Comparison of ENCODE assay signal across 23 cellular contexts in genomic region chr20:59317332-59317731, GRCh38. TPM values are rescaled to one million over a fixed set of nuclear protein-coding genes. Genes with fewer than 3 reads are reported as not detected.
"Had no signal": no experiment of that assay in that cellular context is flagged by ENCODE, and none has a peak within 500 bp of the region (broad histone marks: within the 10 kb centered on the region; RNA-seq: fewer than 3 reads in every experiment).

No MANE protein-coding gene starts in this region.

- H3K9me3 Mint-ChIP-seq: activated CD8-positive, alpha-beta T cell treated with anti-CD3 and anti-CD28 coated beads for 36 hours; activated naive CD8-positive, alpha-beta T cell treated with anti-CD3 and anti-CD28 coated beads, Interleukin-2, amount 10 ng/mL, durations not matched to agents 7 days and 5 days; T-helper 1 cell treated with Interleukin-12 subunit alpha and Interleukin-12 subunit beta and Interleukin-4 antibody, amounts not matched to agents 30 μg/mL and 1 μg/mL, for 36 hours had no signal

- H3K27me3 Mint-ChIP-seq: activated CD8-positive, alpha-beta T cell treated with anti-CD3 and anti-CD28 coated beads for 36 hours had no signal

- H3K4me1 ChIP-seq: ascending aorta had no signal

- H3K36me3 ChIP-seq: ascending aorta had no signal

- H3K36me3 Mint-ChIP-seq: activated naive CD8-positive, alpha-beta T cell treated with anti-CD3 and anti-CD28 coated beads, Interleukin-2, amount 10 ng/mL, durations not matched to agents 7 days and 5 days had no signal

- H3K9me3 ChIP-seq: ascending aorta, body of pancreas had no signal

- H3K27ac Mint-ChIP-seq: activated CD8-positive, alpha-beta T cell treated with anti-CD3 and anti-CD28 coated beads for 36 hours; activated naive CD8-positive, alpha-beta T cell treated with anti-CD3 and anti-CD28 coated beads, Interleukin-2, amount 10 ng/mL, durations not matched to agents 7 days and 5 days; T-helper 1 cell treated with Interleukin-12 subunit alpha and Interleukin-12 subunit beta and Interleukin-4 antibody, amounts not matched to agents 30 μg/mL and 1 μg/mL, for 36 hours had no signal

- H3K27me3 ChIP-seq: ascending aorta, body of pancreas had no signal

- H3K27ac ChIP-seq: ascending aorta had no signal

- DNase-seq: activated CD4-positive, alpha-beta T cell treated with anti-CD3 and anti-CD28 coated beads for 4 hours; activated CD8-positive, alpha-beta memory T cell treated with anti-CD3 and anti-CD28 coated beads, Interleukin-2, amount 50 U/mL, for 48 hours; activated CD8-positive, alpha-beta T cell treated with anti-CD3 and anti-CD28 coated beads for 36 hours; activated naive CD4-positive, alpha-beta T cell treated with anti-CD3 and anti-CD28 coated beads, Interleukin-2, amount 50 U/mL, for 16 hours; activated naive CD8-positive, alpha-beta T cell treated with anti-CD3 and anti-CD28 coated beads, Interleukin-2, amount 10 ng/mL, durations not matched to agents 7 days and 5 days; activated T-cell treated with anti-CD3 and anti-CD28 coated beads, Interleukin-2, amount 50 U/mL, for 1 hour; body of pancreas; KG1; NCI-H1048; NCI-H146; NCI-H187 treated with DMSO at 0.1 percent for 48 hours; NCI-H2081 treated with DMSO at 0.1 percent for 48 hours; NCI-H446; NCI-H524; SHP77 had no signal

- FAIRE-seq: bronchial epithelial cell, RCC 7860 had no signal

- H3K4me3 ChIP-seq: ascending aorta, body of pancreas had no signal

- H3K4me3 Mint-ChIP-seq: activated CD8-positive, alpha-beta T cell treated with anti-CD3 and anti-CD28 coated beads for 36 hours; activated naive CD8-positive, alpha-beta T cell treated with anti-CD3 and anti-CD28 coated beads, Interleukin-2, amount 10 ng/mL, durations not matched to agents 7 days and 5 days; T-helper 1 cell treated with Interleukin-12 subunit alpha and Interleukin-12 subunit beta and Interleukin-4 antibody, amounts not matched to agents 30 μg/mL and 1 μg/mL, for 36 hours had no signal

- H3K4me1 Mint-ChIP-seq: activated naive CD8-positive, alpha-beta T cell treated with anti-CD3 and anti-CD28 coated beads, Interleukin-2, amount 10 ng/mL, durations not matched to agents 7 days and 5 days had no signal

- ATAC-seq: activated CD4-positive, CD25-positive, alpha-beta regulatory T cell treated with anti-CD3 and anti-CD28 coated beads, Interleukin-2, amount 50 U/mL, for 24 hours; activated CD8-positive, alpha-beta T cell treated with anti-CD3 and anti-CD28 coated beads for 36 hours had no signal

RNA-seq across cellular contexts. Expression of gene EDN3, which starts 16.9 kb away (rescaled TPM):
- total RNA-seq: ascending aorta, bronchial epithelial cell, LHCN-M2, M059J, SK-MEL-5 had no signal
